Comparison of ENCODE assay signal across 23 cellular contexts in the genomic region with DNA sequence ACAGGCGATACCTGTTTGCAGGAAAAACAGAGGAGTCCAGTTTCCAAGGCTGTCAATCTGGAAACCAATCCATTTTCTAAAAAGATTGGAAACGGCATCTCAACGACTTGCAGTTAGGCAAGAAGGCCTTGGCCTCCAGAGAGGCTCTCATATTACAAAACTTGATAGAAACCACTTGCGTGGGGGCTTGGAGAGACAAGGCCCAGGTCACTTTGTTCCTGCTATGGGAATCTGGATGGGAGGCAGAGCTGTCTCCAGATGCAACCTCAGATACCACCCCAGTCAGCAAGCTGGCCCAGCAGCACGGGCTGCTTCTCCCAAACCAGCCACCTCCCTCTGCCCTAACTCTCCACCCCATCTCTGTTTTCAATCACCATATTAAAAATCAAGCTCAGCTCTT.
"Had no signal": no experiment of that assay in that cellular context is flagged by ENCODE, and none has a peak within 500 bp of the region (broad histone marks: within the 10 kb centered on the region; RNA-seq: fewer than 3 reads in every experiment).

No MANE protein-coding gene starts in this region.

- H3K4me3 ChIP-seq: adrenal gland, MG63 had no signal

- H3K4me1 ChIP-seq: adrenal gland had no signal

- H3K9ac ChIP-seq: KMS-11, SK-N-SH had no signal

- ATAC-seq: activated CD8-positive, alpha-beta T cell treated with anti-CD3 and anti-CD28 coated beads for 36 hours; activated T-cell treated with anti-CD3 and anti-CD28 coated beads, Interleukin-2, amount 50 U/mL, for 72 hours; Panc1; Right ventricle myocardium inferior had no signal

- H3K27me3 ChIP-seq: adrenal gland, MG63 had no signal

- H3K9me3 ChIP-seq: adrenal gland, MG63, SK-N-SH had no signal

- H3K4me2 ChIP-seq: KMS-11, SK-N-SH had no signal

- H3K9me2 ChIP-seq: SK-N-SH had no signal

- H3K27ac ChIP-seq: adrenal gland, KMS-11, VCaP had no signal

- H3K36me3 ChIP-seq: adrenal gland, MG63 had no signal

- DNase-seq: activated CD4-positive, CD25-positive, alpha-beta regulatory T cell; activated CD8-positive, alpha-beta memory T cell treated with anti-CD3 and anti-CD28 coated beads, Interleukin-2, amount 50 U/mL, for 4 hours; activated CD8-positive, alpha-beta T cell treated with anti-CD3 and anti-CD28 coated beads for 36 hours; activated naive CD4-positive, alpha-beta T cell treated with anti-CD3 and anti-CD28 coated beads, Interleukin-2, amount 50 U/mL, for 16 hours; activated naive CD8-positive, alpha-beta T cell treated with anti-CD3 and anti-CD28 coated beads, Interleukin-2, amount 10 ng/mL, durations not matched to agents 7 days and 5 days; activated T-cell treated with anti-CD3 and anti-CD28 coated beads, Interleukin-2, amount 50 U/mL, for 72 hours; adrenal gland; anterior cingulate cortex; MG63; NCI-H1105; NCI-H1436; NCI-H1694 treated with DMSO at 0.1 percent for 48 hours; NCI-H2029 treated with DMSO at 0.1 percent for 48 hours; NCI-H446; NCI-H526 treated with DMSO at 0.1 percent for 48 hours; NCI-H82; RPMI8226; SK-N-SH; T-helper 1 cell had no signal
